8 cellular contexts compared by ENCODE assay signal in genomic region chr3:184315871-184316661, GRCh38. TPM values are rescaled to one million over a fixed set of nuclear protein-coding genes. Genes with fewer than 3 reads are reported as not detected.
DNase-seq lines count a peak whose midpoint lies in the region; ATAC-seq, FAIRE-seq and TF ChIP-seq lines count a peak whose summit lies in the region.

No MANE protein-coding gene starts in this region.

- BruUV-seq in K562 (replicated peaks; lab: Mats Ljungman, UMichigan): no TSS peak

- no peak for FAIRE-seq in K562 (lab: Jason Lieb, UNC)

- in situ Hi-C loops in K562 (cut with MboI): no loop called here

- DNase-seq in AG04449 (ENCODE audit: low read depth, low spot score) (no peak), K562 (ENCODE audit: extremely low read depth in 1 of 4, low spot score in 3 of 4) (peak in 2 of 4 experiments; percentile 12 to 19), memory B cell (ENCODE audit: low spot score in 2 of 2) (no peak), SW480 (ENCODE audit: low spot score) (no peak)

- peak overlapping the region; percentile 99 for H3K4me2 ChIP-seq in K562 (ENCODE audit: insufficient read depth, low read length)

- peak overlapping the region; percentile 90 for H3K4me3 ChIP-seq in AG04449 (ENCODE audit: low read depth, low read length)
- peak overlapping the region; percentile 67 for H3K4me3 ChIP-seq in HUES64 (ENCODE audit: low read length)
- H3K4me3 ChIP-seq in K562: peak overlapping the region; percentile 100

- H3K36me3 ChIP-seq in HUES64 (ENCODE audit: insufficient read depth, low read length): peaks cover 47% of the 10 kb centered on the region
- peaks cover 57% of the 10 kb centered on the region for H3K36me3 ChIP-seq in K562 (ENCODE audit: control insufficient read depth, insufficient read depth, low read length)

- intact Hi-C loops in K562 (cut with micrococcal nuclease): loop anchor here (2.0 kb wide), 1 partner anchor 17 kb away; the partner anchor contains the start of gene PSMD2

- ATAC-seq in K562 (peak; percentile 6), memory B cell (ENCODE audit: low read depth) (no peak), GM21619 (IDR thresholded peaks at IDR 0.05; ENCODE audit: unreplicated experiment) (no peak), HG02798 (IDR thresholded peaks at IDR 0.05; ENCODE audit: poor library complexity, unreplicated experiment) (no peak), HG02610 (IDR thresholded peaks at IDR 0.05; ENCODE audit: unreplicated experiment) (no peak)

- H3K27me3 ChIP-seq in HUES64 (ENCODE audit: insufficient read depth, low read length) (no peaks in the 10 kb centered on the region), K562 (ENCODE audit: control insufficient read depth in 2 of 2, insufficient read depth in 2 of 2, low read length in 2 of 2) (no peaks in the 10 kb centered on the region)

- TF ChIP-seq CTCF in AG04449 (IDR thresholded peaks at IDR 0.05; ENCODE audit: insufficient read depth, low read length, missing control alignments) (no peak), K562 (IDR thresholded peaks at IDR 0.05 in 2 of 3, conservative IDR thresholded peaks at IDR 0.05 in 1 of 3; ENCODE audit: insufficient read depth in 2 of 3, low read depth in 1 of 3, low read length in 3 of 3) (no peak)

- POLR2A ChIA-PET in AG04449 (lab: Yijun Ruan, JAX) (interaction anchor here (1.3 kb wide), 1 partner anchor 21 kb away, joined by 3 read pairs; no protein-coding TSS in a partner anchor), K562 (lab: Yijun Ruan, JAX) (interaction anchor here (0.5 to 2.3 kb wide), 15 partner anchors 10 to 136 kb away, joined by 3 to 24 read pairs (median 4); partner anchors contain the start of gene PSMD2)

- H3K27me3 Mint-ChIP-seq in memory B cell: no peaks in the 10 kb centered on the region

- H3K4me1 ChIP-seq in HUES64 (ENCODE audit: insufficient read depth, low read length) (peaks cover 8% of the 10 kb centered on the region; the same call in 1 of the 2 replicates), K562 (replicated peaks in 1 of 2; ENCODE audit: control insufficient read depth in 2 of 2, insufficient read depth in 2 of 2, low read length in 2 of 2) (peaks cover 13 to 39% of the 10 kb centered on the region in 2 experiments; a peak in 4 of 5 replicates)

- TF ChIP-seq POLR2A in K562 (conservative IDR thresholded peaks at IDR 0.05): no peak

- no peaks in the 10 kb centered on the region for H3K9me3 ChIP-seq in HUES64 (ENCODE audit: insufficient read depth, low read depth, low read length)
- H3K9me3 ChIP-seq in K562 (replicated peaks; ENCODE audit: control insufficient read depth, insufficient read depth, low read depth, low read length): no peaks in the 10 kb centered on the region

- peaks cover 66% of the 10 kb centered on the region for H3K79me2 ChIP-seq in K562 (ENCODE audit: control insufficient read depth, insufficient read depth, low read length)

- CTCF ChIA-PET in AG04449 (lab: Yijun Ruan, JAX): interaction anchor here (0.8 to 1.9 kb wide), 6 partner anchors 9 to 227 kb away, joined by 3 to 6 read pairs (median 4); partner anchors contain the start of gene EEF1AKMT4
- CTCF ChIA-PET in K562 (lab: Yijun Ruan, JAX; ENCODE audit: low intra/inter-chr PET ratio): no interaction called here

- 47% methylated on average over 15 of the region's 16 CpGs for WGBS in HUES64
- 6% methylated on average over 15 of the region's 16 CpGs for WGBS in K562 (ENCODE audit: insufficient coverage, low coverage, missing lambda C conversion rate)

- peaks cover 11% of the 10 kb centered on the region for H3K36me3 Mint-ChIP-seq in memory B cell

- TF ChIP-seq RAD21 in K562 (CRISPR knock-in tag; conservative IDR thresholded peaks at IDR 0.05 in 1 of 2, IDR thresholded peaks at IDR 0.05 in 1 of 2): no peak

- peak overlapping the region; percentile 80 for H3K4me3 Mint-ChIP-seq in memory B cell

- H3K4me1 Mint-ChIP-seq in memory B cell: peaks cover 24% of the 10 kb centered on the region

- peak overlapping the region; percentile 20; the same call in 1 of the 2 replicates for H3K9ac ChIP-seq in HUES64 (ENCODE audit: low read depth, low read length)
- H3K9ac ChIP-seq in K562 (ENCODE audit: insufficient read depth in 1 of 2, low read depth in 2 of 2, low read length in 2 of 2): peak overlapping the region; percentile 99 to 100

- H3K27ac ChIP-seq in HUES64 (ENCODE audit: low read depth, low read length) (peak overlapping the region; percentile 40; the same call in 1 of the 2 replicates), K562 (ENCODE audit: extremely low read depth, low read depth, low read length) (peak overlapping the region; percentile 94)

- peaks cover 41% of the 10 kb centered on the region for H4K20me1 ChIP-seq in K562 (replicated peaks; ENCODE audit: control insufficient read depth, insufficient read depth, low read length)

- peak overlapping the region; percentile 78 for H3K27ac Mint-ChIP-seq in memory B cell

- peaks cover 13% of the 10 kb centered on the region for H3K9me1 ChIP-seq in K562 (ENCODE audit: control insufficient read depth, insufficient read depth, low read length)

- no peak overlapping the region for H2AFZ ChIP-seq in K562 (ENCODE audit: low read depth, low read length)

- no peaks in the 10 kb centered on the region for H3K9me3 Mint-ChIP-seq in memory B cell

- no peak for TF ChIP-seq EP300 in K562 (IDR thresholded peaks at IDR 0.05; ENCODE audit: low read length)

RNA-seq across cellular contexts. Expression of gene EIF4G1, which starts 1.7 kb away (rescaled TPM):
- polyA plus RNA-seq in HUES64 (2013, experiment 1 of 2): 274 TPM
- polyA plus RNA-seq in HUES64 (2013, experiment 2 of 2): 233 TPM
- total RNA-seq in K562 (2011; cell fraction: chromatin; rRNA removed; ENCODE audit: low replicate concordance): 281 and 575 TPM in 2 replicates
- 207 and 253 TPM in 2 replicates for total RNA-seq in K562 (2011; cell fraction: nucleolus; rRNA removed)
- total RNA-seq in K562 (2011; cell fraction: nucleoplasm; rRNA removed): 202 and 220 TPM in 2 replicates
- total RNA-seq in K562 (2014; rRNA removed) (299 and 324 TPM in 2 replicates), K562 (2014; rRNA removed; fragmentation: Illumina TruSeq; extraction: Trizol) (117 and 129 TPM in 2 replicates), K562 (2015; rRNA removed; fragmentation: Illumina TruSeq; extraction: Trizol) (141 and 154 TPM in 2 replicates), K562 (2021) (493 and 505 TPM in 2 replicates)
- polyA plus RNA-seq in K562 (2011; rRNA removed) (155 and 197 TPM in 2 replicates), K562 (2014; fragmentation: Illumina TruSeq; extraction: Trizol) (343 and 378 TPM in 2 replicates), K562 (2014; fragmentation: Nextera tagmentation; extraction: Ambion mirVana) (1 to 10 TPM; 4.6 to 6.5 TPM), K562 (2014; rRNA removed) (216 and 241 TPM in 2 replicates)
- polyA plus RNA-seq in K562 (2011; cell fraction: cytosol; rRNA removed): 158 and 307 TPM in 2 replicates
- polyA plus RNA-seq in K562 (2011; cell fraction: nucleus; rRNA removed): 252 and 363 TPM in 2 replicates
- 182 and 302 TPM in 2 replicates for polyA plus RNA-seq in K562 (2012)
- polyA minus RNA-seq in K562 (2011; rRNA and poly(A)+ RNA removed): 200 and 276 TPM in 2 replicates
- polyA minus RNA-seq in K562 (2011; cell fraction: cytosol; rRNA and poly(A)+ RNA removed): 226 and 260 TPM in 2 replicates
- polyA minus RNA-seq in K562 (2011; cell fraction: nucleus; rRNA and poly(A)+ RNA removed): 82.8 and 104 TPM in 2 replicates

RNA-seq across cellular contexts. Expression of gene PSMD2, which starts 17.0 kb away (rescaled TPM):
- polyA plus RNA-seq in HUES64 (2013, experiment 1 of 2): 318 TPM
- polyA plus RNA-seq in HUES64 (2013, experiment 2 of 2): 313 TPM
- total RNA-seq in K562 (2011; cell fraction: chromatin; rRNA removed; ENCODE audit: low replicate concordance): 569 and 758 TPM in 2 replicates
- 352 and 373 TPM in 2 replicates for total RNA-seq in K562 (2011; cell fraction: nucleolus; rRNA removed)
- 287 and 361 TPM in 2 replicates for total RNA-seq in K562 (2011; cell fraction: nucleoplasm; rRNA removed)
- total RNA-seq in K562 (2014; rRNA removed) (484 and 524 TPM in 2 replicates), K562 (2014; rRNA removed; fragmentation: Illumina TruSeq; extraction: Trizol) (257 and 258 TPM in 2 replicates), K562 (2015; rRNA removed; fragmentation: Illumina TruSeq; extraction: Trizol) (297 and 320 TPM in 2 replicates), K562 (2021) (325 and 373 TPM in 2 replicates)
- polyA plus RNA-seq in K562 (2011; rRNA removed) (283 and 295 TPM in 2 replicates), K562 (2014; fragmentation: Illumina TruSeq; extraction: Trizol) (313 and 341 TPM in 2 replicates), K562 (2014; fragmentation: Nextera tagmentation; extraction: Ambion mirVana) (100 to 1,000 TPM; 152 to 173 TPM), K562 (2014; rRNA removed) (221 and 276 TPM in 2 replicates)
- polyA plus RNA-seq in K562 (2011; cell fraction: cytosol; rRNA removed): 315 and 469 TPM in 2 replicates
- polyA plus RNA-seq in K562 (2011; cell fraction: nucleus; rRNA removed): 330 and 385 TPM in 2 replicates
- polyA plus RNA-seq in K562 (2012): 320 and 409 TPM in 2 replicates
- polyA minus RNA-seq in K562 (2011; rRNA and poly(A)+ RNA removed): 414 and 507 TPM in 2 replicates
- polyA minus RNA-seq in K562 (2011; cell fraction: cytosol; rRNA and poly(A)+ RNA removed): 275 and 325 TPM in 2 replicates
- polyA minus RNA-seq in K562 (2011; cell fraction: nucleus; rRNA and poly(A)+ RNA removed): 117 and 180 TPM in 2 replicates

RNA-seq across cellular contexts. Expression of gene FAM131A, which starts 21.3 kb away (rescaled TPM):
- 11.5 TPM for polyA plus RNA-seq in HUES64 (2013, experiment 1 of 2)
- 12.2 TPM for polyA plus RNA-seq in HUES64 (2013, experiment 2 of 2)
- total RNA-seq in K562 (2011; cell fraction: chromatin; rRNA removed; ENCODE audit: low replicate concordance): 29.4 and 66.9 TPM in 2 replicates
- 33.2 and 33.8 TPM in 2 replicates for total RNA-seq in K562 (2011; cell fraction: nucleolus; rRNA removed)
- 38.1 and 45.6 TPM in 2 replicates for total RNA-seq in K562 (2011; cell fraction: nucleoplasm; rRNA removed)
- total RNA-seq in K562 (2014; rRNA removed) (11.1 and 12.9 TPM in 2 replicates), K562 (2014; rRNA removed; fragmentation: Illumina TruSeq; extraction: Trizol) (2.8 and 3.6 TPM in 2 replicates), K562 (2015; rRNA removed; fragmentation: Illumina TruSeq; extraction: Trizol) (4.3 and 5.3 TPM in 2 replicates), K562 (2021) (8.9 and 9.1 TPM in 2 replicates)
- polyA plus RNA-seq in K562 (2011; rRNA removed) (11.0 and 11.7 TPM in 2 replicates), K562 (2014; fragmentation: Illumina TruSeq; extraction: Trizol) (3.8 and 5.1 TPM in 2 replicates), K562 (2014; fragmentation: Nextera tagmentation; extraction: Ambion mirVana) (1 to 10 TPM in 1 of 2 experiments, under 1 TPM in 1; 0.48 to 1.4 TPM), K562 (2014; rRNA removed) (9.4 and 9.8 TPM in 2 replicates)
- 16.4 and 28.8 TPM in 2 replicates for polyA plus RNA-seq in K562 (2011; cell fraction: cytosol; rRNA removed)
- 22.8 and 31.3 TPM in 2 replicates for polyA plus RNA-seq in K562 (2011; cell fraction: nucleus; rRNA removed)
- polyA plus RNA-seq in K562 (2012): 7.3 and 11.6 TPM in 2 replicates
- polyA minus RNA-seq in K562 (2011; rRNA and poly(A)+ RNA removed): 5.0 and 9.2 TPM in 2 replicates
- polyA minus RNA-seq in K562 (2011; cell fraction: cytosol; rRNA and poly(A)+ RNA removed): 5.5 and 12.1 TPM in 2 replicates
- polyA minus RNA-seq in K562 (2011; cell fraction: nucleus; rRNA and poly(A)+ RNA removed): 5.3 and 8.0 TPM in 2 replicates

RNA-seq across cellular contexts. Expression of gene ECE2, which starts 40.2 kb away (rescaled TPM):
- polyA plus RNA-seq in HUES64 (2013, experiment 1 of 2): not detected
- polyA plus RNA-seq in HUES64 (2013, experiment 2 of 2): not detected
- not detected in 2 replicates for total RNA-seq in K562 (2011; cell fraction: chromatin; rRNA removed; ENCODE audit: low replicate concordance)
- not detected in 2 replicates for total RNA-seq in K562 (2011; cell fraction: nucleolus; rRNA removed)
- 0.15 TPM in 1 of 2 replicates, not detected in the other for total RNA-seq in K562 (2011; cell fraction: nucleoplasm; rRNA removed)
- total RNA-seq in K562 (2014; rRNA removed): not detected in 2 replicates
- total RNA-seq in K562 (2014; rRNA removed; fragmentation: Illumina TruSeq; extraction: Trizol): not detected in 2 replicates
- not detected in 2 replicates for total RNA-seq in K562 (2015; rRNA removed; fragmentation: Illumina TruSeq; extraction: Trizol)
- not detected in 2 replicates for total RNA-seq in K562 (2021)
- polyA plus RNA-seq in K562 (2011; rRNA removed): not detected in 2 replicates
- 0.03 TPM in 1 of 2 replicates, not detected in the other for polyA plus RNA-seq in K562 (2011; cell fraction: cytosol; rRNA removed)
- 0.06 TPM in 1 of 2 replicates, not detected in the other for polyA plus RNA-seq in K562 (2011; cell fraction: nucleus; rRNA removed)
- not detected in 2 replicates for polyA plus RNA-seq in K562 (2012)
- polyA plus RNA-seq in K562 (2014; fragmentation: Illumina TruSeq; extraction: Trizol): not detected in 2 replicates
- polyA plus RNA-seq in K562 (2014; fragmentation: Nextera tagmentation; extraction: Ambion mirVana): not detected
- polyA plus RNA-seq in K562 (2014; rRNA removed): not detected in 2 replicates
- not detected in 2 replicates for polyA minus RNA-seq in K562 (2011; rRNA and poly(A)+ RNA removed)
- polyA minus RNA-seq in K562 (2011; cell fraction: cytosol; rRNA and poly(A)+ RNA removed): not detected in 2 replicates
- not detected in 2 replicates for polyA minus RNA-seq in K562 (2011; cell fraction: nucleus; rRNA and poly(A)+ RNA removed)

RNA-seq across cellular contexts. Expression of gene CLCN2, which starts 45.3 kb away (rescaled TPM):
- 9.1 TPM for polyA plus RNA-seq in HUES64 (2013, experiment 1 of 2)
- polyA plus RNA-seq in HUES64 (2013, experiment 2 of 2): 8.7 TPM
- total RNA-seq in K562 (2011; cell fraction: chromatin; rRNA removed; ENCODE audit: low replicate concordance): 48.8 and 135 TPM in 2 replicates
- total RNA-seq in K562 (2011; cell fraction: nucleolus; rRNA removed): 68.7 and 80.4 TPM in 2 replicates
- total RNA-seq in K562 (2011; cell fraction: nucleoplasm; rRNA removed): 60.3 and 66.2 TPM in 2 replicates
- 8.9 and 12.9 TPM in 2 replicates for total RNA-seq in K562 (2014; rRNA removed)
- total RNA-seq in K562 (2014; rRNA removed; fragmentation: Illumina TruSeq; extraction: Trizol): 4.1 and 5.2 TPM in 2 replicates
- 6.9 TPM in 2 replicates for total RNA-seq in K562 (2015; rRNA removed; fragmentation: Illumina TruSeq; extraction: Trizol)
- total RNA-seq in K562 (2021): 13.5 and 14.0 TPM in 2 replicates
- polyA plus RNA-seq in K562 (2011; rRNA removed): 5.7 and 10.9 TPM in 2 replicates
- 5.9 and 9.1 TPM in 2 replicates for polyA plus RNA-seq in K562 (2011; cell fraction: cytosol; rRNA removed)
- polyA plus RNA-seq in K562 (2011; cell fraction: nucleus; rRNA removed): 58.7 and 74.2 TPM in 2 replicates
- polyA plus RNA-seq in K562 (2012): 9.7 and 11.6 TPM in 2 replicates
- 9.4 and 10.2 TPM in 2 replicates for polyA plus RNA-seq in K562 (2014; fragmentation: Illumina TruSeq; extraction: Trizol)
- under 1 TPM; 0.10 to 0.39 TPM for polyA plus RNA-seq in K562 (2014; fragmentation: Nextera tagmentation; extraction: Ambion mirVana)
- polyA plus RNA-seq in K562 (2014; rRNA removed): 12.8 and 14.4 TPM in 2 replicates
- polyA minus RNA-seq in K562 (2011; rRNA and poly(A)+ RNA removed): 7.4 and 9.0 TPM in 2 replicates
- 6.6 and 7.6 TPM in 2 replicates for polyA minus RNA-seq in K562 (2011; cell fraction: cytosol; rRNA and poly(A)+ RNA removed)
- polyA minus RNA-seq in K562 (2011; cell fraction: nucleus; rRNA and poly(A)+ RNA removed): 30.6 and 37.0 TPM in 2 replicates
